8 cellular contexts compared by ENCODE assay signal in genomic region chr17:67800495-67800928, GRCh38. TPM values are rescaled to one million over a fixed set of nuclear protein-coding genes. Genes with fewer than 3 reads are reported as not detected.
DNase-seq lines count a peak whose midpoint lies in the region; ATAC-seq and TF ChIP-seq lines count a peak whose summit lies in the region.

No MANE protein-coding gene starts in this region.

- DNase-seq in GF-D8 (lab: John Stamatoyannopoulos, UW) (peak; percentile 20), HCEC 1CT (peak; percentile 78), NCI-H1092 (lab: John Stamatoyannopoulos, UW) (peak; percentile 10), body of pancreas (peak; percentile 78 to 85 (median 82)), iPS DF 19.7 (ENCODE audit: low read depth, low spot score) (peak; percentile 48), smooth muscle cell (lab: John Stamatoyannopoulos, UW; ENCODE audit: unreplicated experiment) (peak; percentile 2), NCI-H187 treated with DMSO at 0.1 percent for 48 hours (lab: John Stamatoyannopoulos, UW) (no peak)

- H3K27ac ChIP-seq in SU-DHL-6 (ENCODE audit: low read depth, low read length), result no peak overlapping the region; the same call in 1 of the 2 replicates
- H3K27ac ChIP-seq in body of pancreas, result no peak overlapping the region
- H3K27ac ChIP-seq in smooth muscle cell (ENCODE audit: low read depth), result no peak overlapping the region

- H3K36me3 ChIP-seq in SU-DHL-6 (ENCODE audit: low read length), result no peaks in the 10 kb centered on the region
- no peaks in the 10 kb centered on the region for H3K36me3 ChIP-seq in body of pancreas (replicated peaks in 1 of 2; ENCODE audit: insufficient read depth in 1 of 2, low read depth in 2 of 2)
- H3K36me3 ChIP-seq in smooth muscle cell (ENCODE audit: low read depth), result no peaks in the 10 kb centered on the region

- H3F3A ChIP-seq in SU-DHL-6 (ENCODE audit: insufficient read depth), result peaks cover 8% of the 10 kb centered on the region
- no peaks in the 10 kb centered on the region for H3F3A ChIP-seq in smooth muscle cell (ENCODE audit: low read depth)

- TF ChIP-seq CTCF in SU-DHL-6 (IDR thresholded peaks at IDR 0.05; ENCODE audit: insufficient read depth, low read length, poor library complexity, severe bottlenecking) (peak; percentile 86), body of pancreas (IDR thresholded peaks at IDR 0.05) (peak; percentile 20 to 72 (median 60)), smooth muscle cell (IDR thresholded peaks at IDR 0.05; ENCODE audit: borderline replicate concordance, insufficient read depth, poor library complexity, severe bottlenecking) (peak; percentile 47)

- no peaks in the 10 kb centered on the region for H3K79me2 ChIP-seq in SU-DHL-6 (ENCODE audit: insufficient read depth, low read length)
- H3K79me2 ChIP-seq in smooth muscle cell (ENCODE audit: low read depth), result no peaks in the 10 kb centered on the region

- 23 to 26% methylated on average over 6 to 7 of the region's 7 CpGs for WGBS in body of pancreas, 2 donors
- WGBS in smooth muscle cell (ENCODE audit: low lambda C conversion rate), result 46% methylated on average over 7 of the region's 7 CpGs

- H3K27me3 ChIP-seq in SU-DHL-6 (ENCODE audit: low read length) (no peaks in the 10 kb centered on the region), body of pancreas (no peaks in the 10 kb centered on the region), smooth muscle cell (ENCODE audit: low read depth) (no peaks in the 10 kb centered on the region)

- H4K20me1 ChIP-seq in SU-DHL-6 (ENCODE audit: low read depth, low read length) (no peaks in the 10 kb centered on the region), smooth muscle cell (ENCODE audit: low read depth) (no peaks in the 10 kb centered on the region)

- H2AFZ ChIP-seq in SU-DHL-6 (ENCODE audit: low read depth, low read length, severe bottlenecking) (peak overlapping the region; percentile 10), smooth muscle cell (ENCODE audit: low read depth) (no peak overlapping the region)

- TF ChIP-seq POLR2A in body of pancreas (IDR thresholded peaks at IDR 0.05), result no peak

- H3K9ac ChIP-seq in SU-DHL-6 (ENCODE audit: low read length) (no peak overlapping the region), smooth muscle cell (ENCODE audit: low read depth) (no peak overlapping the region)

- H3K9me2 ChIP-seq in SU-DHL-6 (replicated peaks; ENCODE audit: insufficient read depth, low read length), result no peaks in the 10 kb centered on the region

- H3K4me2 ChIP-seq in SU-DHL-6 (ENCODE audit: low read depth, low read length, poor library complexity, severe bottlenecking) (no peak overlapping the region), smooth muscle cell (no peak overlapping the region)

- H3K4me1 ChIP-seq in body of pancreas (no peaks in the 10 kb centered on the region), smooth muscle cell (ENCODE audit: low read depth) (peaks cover 5% of the 10 kb centered on the region)

- H3K9me3 ChIP-seq in SU-DHL-6 (ENCODE audit: insufficient read depth, low read length) (no peaks in the 10 kb centered on the region), body of pancreas (no peaks in the 10 kb centered on the region), smooth muscle cell (replicated peaks; ENCODE audit: low read depth) (no peaks in the 10 kb centered on the region)

- H3K4me3 ChIP-seq in SU-DHL-6 (ENCODE audit: insufficient read depth, low read length, poor library complexity, severe bottlenecking) (no peak overlapping the region), body of pancreas (no peak overlapping the region), smooth muscle cell (no peak overlapping the region)

- ATAC-seq in body of pancreas, result peak; percentile 83

- intact Hi-C loops in body of pancreas (cut with DNase I), result no loop called here

RNA-seq across cellular contexts. Expression of gene BPTF, which starts 24.8 kb away (rescaled TPM):
- total RNA-seq in body of pancreas (10 to 100 TPM; 44.6 to 74.5 TPM), smooth muscle cell (42.6 and 51.2 TPM in 2 replicates)
- polyA plus RNA-seq in smooth muscle cell, result 26.8 and 38.7 TPM in 2 replicates
